Comparison of ENCODE assay signal across 8 cellular contexts in genomic region chr22:42856865-42857704, GRCh38. TPM values are rescaled to one million over a fixed set of nuclear protein-coding genes. Genes with fewer than 3 reads are reported as not detected.
A peak's percentile ranks its signal among the peaks of the same experiment; 100 is the strongest.
DNase-seq lines count a peak whose midpoint lies in the region; ATAC-seq and TF ChIP-seq lines count a peak whose summit lies in the region.

ARFGAP3 (minus strand) TSS chr22:42857273; CDS start chr22:42857182, 91 bp downstream.

- DNase-seq in GM06990 (ENCODE audit: extremely low read depth, insufficient read length), result peak; percentile 97
- DNase-seq in NCI-H1092 (lab: John Stamatoyannopoulos, UW), result peak; percentile 84
- DNase-seq in SKM-1 (lab: John Stamatoyannopoulos, UW; ENCODE audit: unreplicated experiment), result peak; percentile 80
- peak; percentile 97 to 98 for DNase-seq in activated naive CD4-positive, alpha-beta T cell treated with anti-CD3 and anti-CD28 coated beads, Interleukin-2, amount 50 U/mL, for 72 hours (ENCODE audit: low spot score in 2 of 2)
- DNase-seq in glomerular endothelial cell (ENCODE audit: extremely low read depth, low read depth, low spot score), result no peak
- DNase-seq in occipital lobe (lab: John Stamatoyannopoulos, UW), result peak; percentile 90
- peak; percentile 93 to 97 for DNase-seq in suprapubic skin (ENCODE audit: low spot score in 2 of 2)

- no peaks in the 10 kb centered on the region for H3K9me3 Mint-ChIP-seq in activated naive CD4-positive, alpha-beta T cell treated with anti-CD3 and anti-CD28 coated beads, Interleukin-2, amount 50 U/mL, for 72 hours

- H3K36me3 ChIP-seq in GM06990 (ENCODE audit: control insufficient read depth, insufficient read depth, low read length), result no peaks in the 10 kb centered on the region; the same call in 1 of the 2 replicates
- H3K36me3 ChIP-seq in suprapubic skin, result no peaks in the 10 kb centered on the region

- peak within 1 kb of the TSS; percentile 96 for H3K27ac ChIP-seq in suprapubic skin

- TF ChIP-seq CTCF in GM06990 (IDR thresholded peaks at IDR 0.05; ENCODE audit: insufficient read depth, low read length, poor library complexity, severe bottlenecking) (no peak), suprapubic skin (IDR thresholded peaks at IDR 0.05) (no peak)

- ATAC-seq in HG02571 (IDR thresholded peaks at IDR 0.05; ENCODE audit: unreplicated experiment), result peak; percentile 84
- peak; percentile 87 to 88 for ATAC-seq in activated naive CD4-positive, alpha-beta T cell treated with anti-CD3 and anti-CD28 coated beads, Interleukin-2, amount 50 U/mL, for 72 hours

- H3K27me3 ChIP-seq in GM06990 (replicated peaks; ENCODE audit: control insufficient read depth, insufficient read depth, low read length) (no peaks in the 10 kb centered on the region), suprapubic skin (no peaks in the 10 kb centered on the region)

- WGBS in suprapubic skin, result 7% methylated on average over 40 of the region's 111 CpGs

- peak; percentile 59 to 83 for TF ChIP-seq POLR2A in suprapubic skin (IDR thresholded peaks at IDR 0.05)

- peak within 1 kb of the TSS; percentile 86 to 97 for H3K27ac Mint-ChIP-seq in activated naive CD4-positive, alpha-beta T cell treated with anti-CD3 and anti-CD28 coated beads, Interleukin-2, amount 50 U/mL, for 72 hours

- H3K4me1 ChIP-seq in suprapubic skin, result peaks cover 29% of the 10 kb centered on the region

- no peak for TF ChIP-seq EP300 in suprapubic skin (IDR thresholded peaks at IDR 0.05)

- peak within 1 kb of the TSS; percentile 88 for H3K4me3 ChIP-seq in GM06990 (replicated peaks; ENCODE audit: low read depth, low read length)
- H3K4me3 ChIP-seq in suprapubic skin, result peak within 1 kb of the TSS; percentile 80

- peaks cover 4 to 10% of the 10 kb centered on the region in 2 donors for H3K36me3 Mint-ChIP-seq in activated naive CD4-positive, alpha-beta T cell treated with anti-CD3 and anti-CD28 coated beads, Interleukin-2, amount 50 U/mL, for 72 hours

- H3K9me3 ChIP-seq in suprapubic skin, result no peaks in the 10 kb centered on the region

RNA-seq across cellular contexts. Expression of gene ARFGAP3, which starts in this region (rescaled TPM):
- total RNA-seq in activated naive CD4-positive, alpha-beta T cell treated with anti-CD3 and anti-CD28 coated beads, Interleukin-2, amount 50 U/mL, for 72 hours, result 10 to 100 TPM; 23.3 to 47.3 TPM
- total RNA-seq in glomerular endothelial cell (36.6 and 48.9 TPM in 2 replicates), occipital lobe (72.1 TPM), suprapubic skin (10 to 100 TPM; 26.7 to 33.3 (median 31.8) TPM)
